In genomic region chr4:74098628-74098995, GRCh38 we compare ENCODE assay signal across 8 cellular contexts. TPM values are rescaled to one million over a fixed set of nuclear protein-coding genes. Genes with fewer than 3 reads are reported as not detected.
DNase-seq lines count a peak whose midpoint lies in the region; ATAC-seq and TF ChIP-seq lines count a peak whose summit lies in the region.

No MANE protein-coding gene starts in this region.

- intact Hi-C loops in ovary (cut with DNase I): no loop called here

- TF ChIP-seq POLR2A in ovary (IDR thresholded peaks at IDR 0.05): no peak

- ATAC-seq in esophagus mucosa (no peak), GM19452 (IDR thresholded peaks at IDR 0.05; ENCODE audit: unreplicated experiment) (no peak), HG02885 (IDR thresholded peaks at IDR 0.05; ENCODE audit: poor library complexity, unreplicated experiment) (no peak)

- no peak for TF ChIP-seq EP300 in ovary (IDR thresholded peaks at IDR 0.05)

- H3K4me1 ChIP-seq in SJSA1 (replicated peaks) (peaks cover 14% of the 10 kb centered on the region), ovary (ENCODE audit: insufficient read depth) (peaks cover 2% of the 10 kb centered on the region)

- H3K4me3 ChIP-seq in SJSA1 (peak overlapping the region; percentile 76), fibroblast of the aortic adventitia (ENCODE audit: low read depth, low read length) (peak overlapping the region; percentile 84), ovary (peak overlapping the region; percentile 56)

- TF ChIP-seq CTCF in fibroblast of the aortic adventitia (IDR thresholded peaks at IDR 0.05; ENCODE audit: insufficient read depth, low read length) (no peak), ovary (IDR thresholded peaks at IDR 0.05) (no peak)

- H3K36me3 ChIP-seq in SJSA1 (peaks cover 4% of the 10 kb centered on the region; the same call in 1 of the 2 replicates), ovary (no peaks in the 10 kb centered on the region)

- no peaks in the 10 kb centered on the region for H3K9me3 ChIP-seq in SJSA1 (replicated peaks)
- H3K9me3 ChIP-seq in ovary: no peaks in the 10 kb centered on the region

- H3K27me3 ChIP-seq in SJSA1 (replicated peaks) (no peaks in the 10 kb centered on the region), ovary (no peaks in the 10 kb centered on the region)

- WGBS in ovary, 3 donors: 5 to 8% (median 7%) methylated on average over 21 to 24 of the region's 24 CpGs

- DNase-seq in ELF-1 (ENCODE audit: low read depth, low spot score): peak; percentile 3
- DNase-seq in SJSA1 (ENCODE audit: low read depth in 1 of 2, low spot score in 2 of 2): peak in 1 of 2 experiments; percentile 13
- DNase-seq in fibroblast of the aortic adventitia (ENCODE audit: low read depth): peak; percentile 31
- peak in 3 of 5 donors; percentile 12 to 25 (median 23) for DNase-seq in ovary
- DNase-seq in HCEC 1CT: no peak

- H3K27ac ChIP-seq in SJSA1: peak overlapping the region; percentile 95
- H3K27ac ChIP-seq in ovary: peak overlapping the region; percentile 42 to 62

RNA-seq across cellular contexts. Expression of gene CXCL2, which starts 0.4 kb away (rescaled TPM):
- total RNA-seq in SJSA1 (2014; rRNA removed; shearing (Covaris generic)): 0.16 TPM in 1 of 2 replicates, not detected in the other
- total RNA-seq in fibroblast of the aortic adventitia (ENCODE audit: low replicate concordance) (1.1 and 1.9 TPM in 2 replicates), ovary (100 to 1,000 TPM in 1 of 7 donors, 10 to 100 TPM in 3, 1 to 10 TPM in 3; 2.8 to 431 (median 11.0) TPM), esophagus mucosa (0.60 TPM)
- polyA plus RNA-seq in ovary: 10 to 100 TPM in 1 of 2 donors, 1 to 10 TPM in 1; 3.4 to 12.7 TPM

RNA-seq across cellular contexts. Expression of gene MTHFD2L, which starts 59.3 kb away (rescaled TPM):
- total RNA-seq in SJSA1 (2014; rRNA removed; shearing (Covaris generic)): 3.8 and 8.4 TPM in 2 replicates
- total RNA-seq in fibroblast of the aortic adventitia (ENCODE audit: low replicate concordance) (8.2 and 15.0 TPM in 2 replicates), ovary (10 to 100 TPM; 12.3 to 19.3 (median 14.5) TPM), esophagus mucosa (9.4 TPM)
- polyA plus RNA-seq in ovary: 1 to 10 TPM; 5.8 to 8.6 TPM
